ENCODE assay signal across 8 cellular contexts in genomic region chr2:197261808-197262226, GRCh38. TPM values are rescaled to one million over a fixed set of nuclear protein-coding genes. Genes with fewer than 3 reads are reported as not detected.
DNase-seq lines count a peak whose midpoint lies in the region; ATAC-seq and TF ChIP-seq lines count a peak whose summit lies in the region.

No MANE protein-coding gene starts in this region.

- H3K9me3 ChIP-seq in sigmoid colon (no peaks in the 10 kb centered on the region), MM.1S (replicated peaks; ENCODE audit: insufficient read depth, low read length) (no peaks in the 10 kb centered on the region), prostate gland (no peaks in the 10 kb centered on the region)

- peaks cover 13% of the 10 kb centered on the region for H3K36me3 Mint-ChIP-seq in activated naive CD8-positive, alpha-beta T cell

- intact Hi-C loops in Right ventricle myocardium superior (cut with DNase I), result no loop called here
- intact Hi-C loops in Right ventricle myocardium inferior (cut with DNase I), result no loop called here
- intact Hi-C loops in sigmoid colon (cut with DNase I), result no loop called here
- intact Hi-C loops in prostate gland (cut with DNase I), result no loop called here

- peaks cover 13% of the 10 kb centered on the region for H3F3A ChIP-seq in MM.1S (ENCODE audit: insufficient read depth, low read length)

- H3K4me1 ChIP-seq in sigmoid colon (peaks cover 0 to 54% (median 48%) of the 10 kb centered on the region in 4 donors), MM.1S (ENCODE audit: low read length) (peaks cover 25% of the 10 kb centered on the region), prostate gland (replicated peaks) (no peaks in the 10 kb centered on the region)

- no peaks in the 10 kb centered on the region for H3K27me3 Mint-ChIP-seq in activated naive CD8-positive, alpha-beta T cell

- TF ChIP-seq CTCF in sigmoid colon (IDR thresholded peaks at IDR 0.05) (no peak), MM.1S (IDR thresholded peaks at IDR 0.05; ENCODE audit: low read length) (no peak), prostate gland (IDR thresholded peaks at IDR 0.05) (no peak)

- no peak overlapping the region for H3K4me2 ChIP-seq in MM.1S (ENCODE audit: low read depth, low read length)

- no peak for DNase-seq in Right ventricle myocardium superior
- DNase-seq in Right ventricle myocardium inferior (ENCODE audit: missing footprints), result no peak
- DNase-seq in sigmoid colon, result no peak
- no peak for DNase-seq in MM.1S
- DNase-seq in prostate gland (ENCODE audit: low spot score), result no peak
- DNase-seq in stimulated activated CD4-positive, alpha-beta T cell treated with anti-CD3 and anti-CD28 coated beads, Interleukin-4, amount 100 ng/mL, for 4 hours, result no peak

- peaks cover 82% of the 10 kb centered on the region for H3K79me2 ChIP-seq in MM.1S (ENCODE audit: low read length)

- no peak overlapping the region for H3K9ac ChIP-seq in MM.1S (ENCODE audit: low read length)

- H3K4me3 ChIP-seq in sigmoid colon (peak overlapping the region in 3 of 4 donors; percentile 7 to 14 (median 13)), MM.1S (ENCODE audit: low read length) (no peak overlapping the region), prostate gland (no peak overlapping the region)

- no peaks in the 10 kb centered on the region for H3K27me3 ChIP-seq in sigmoid colon
- H3K27me3 ChIP-seq in MM.1S (replicated peaks; ENCODE audit: insufficient read depth, low read length), result no peaks in the 10 kb centered on the region
- H3K27me3 ChIP-seq in prostate gland (replicated peaks; ENCODE audit: insufficient read depth), result no peaks in the 10 kb centered on the region

- H3K9me2 ChIP-seq in MM.1S (replicated peaks; ENCODE audit: insufficient read depth, low read length), result no peaks in the 10 kb centered on the region

- H3K36me3 ChIP-seq in sigmoid colon (no peaks in the 10 kb centered on the region), MM.1S (replicated peaks; ENCODE audit: insufficient read depth, low read length) (no peaks in the 10 kb centered on the region), prostate gland (no peaks in the 10 kb centered on the region)

- H3K4me1 Mint-ChIP-seq in activated naive CD8-positive, alpha-beta T cell (ENCODE audit: low read depth), result peaks cover 85% of the 10 kb centered on the region

- no peaks in the 10 kb centered on the region for H4K20me1 ChIP-seq in MM.1S (ENCODE audit: insufficient read depth, low read length)

- H3K9me3 Mint-ChIP-seq in activated naive CD8-positive, alpha-beta T cell (ENCODE audit: low read depth), result no peaks in the 10 kb centered on the region

- TF ChIP-seq POLR2A in sigmoid colon (IDR thresholded peaks at IDR 0.05) (no peak), prostate gland (IDR thresholded peaks at IDR 0.05) (no peak)

- TF ChIP-seq EP300 in sigmoid colon (IDR thresholded peaks at IDR 0.05), result no peak

- peak; percentile 58 for ATAC-seq in Right ventricle myocardium superior (ENCODE audit: poor library complexity)
- no peak for ATAC-seq in Right ventricle myocardium inferior
- ATAC-seq in HG03045 (IDR thresholded peaks at IDR 0.05; ENCODE audit: unreplicated experiment), result peak; percentile 51

- no peak overlapping the region for H2AFZ ChIP-seq in MM.1S (ENCODE audit: low read length)

- H3K4me3 Mint-ChIP-seq in activated naive CD8-positive, alpha-beta T cell, result peak overlapping the region; percentile 76

- WGBS in sigmoid colon, 2 donors, result 14 to 21% methylated on average over 6 of the region's 6 CpGs
- 51% methylated on average over 6 of the region's 6 CpGs for WGBS in prostate gland

- H3K27ac Mint-ChIP-seq in activated naive CD8-positive, alpha-beta T cell, result peak overlapping the region; percentile 97

- peak overlapping the region; percentile 56 to 78 (median 74) for H3K27ac ChIP-seq in sigmoid colon
- no peak overlapping the region for H3K27ac ChIP-seq in MM.1S (ENCODE audit: low read length)
- H3K27ac ChIP-seq in prostate gland, result no peak overlapping the region

RNA-seq across cellular contexts. Expression of gene ANKRD44, which starts 48.8 kb away (rescaled TPM):
- total RNA-seq in Right ventricle myocardium superior (7.4 TPM), Right ventricle myocardium inferior (10.5 TPM), sigmoid colon (10 to 100 TPM; 34.2 to 41.1 (median 37.6) TPM), prostate gland (10 to 100 TPM in 1 of 2 donors, 1 to 10 TPM in 1; 6.0 to 11.2 TPM)
- 10 to 100 TPM in 1 of 3 donors, 1 to 10 TPM in 2; 1.2 to 21.3 (median 1.8) TPM for polyA plus RNA-seq in sigmoid colon

Comparison
In these comparisons a context has a peak if more than half of its experiments do, and no peak if none do; other contexts are left out.
1. H3K27ac ChIP-seq: peak in sigmoid colon (4 of 4); none in MM.1S (single experiment) and prostate gland (0 of 2).
2. H3K4me3 ChIP-seq: peak in sigmoid colon (3 of 4); none in MM.1S (single experiment) and prostate gland (0 of 2).